ENCODE assay signal across 9 cellular contexts in the genomic region with DNA sequence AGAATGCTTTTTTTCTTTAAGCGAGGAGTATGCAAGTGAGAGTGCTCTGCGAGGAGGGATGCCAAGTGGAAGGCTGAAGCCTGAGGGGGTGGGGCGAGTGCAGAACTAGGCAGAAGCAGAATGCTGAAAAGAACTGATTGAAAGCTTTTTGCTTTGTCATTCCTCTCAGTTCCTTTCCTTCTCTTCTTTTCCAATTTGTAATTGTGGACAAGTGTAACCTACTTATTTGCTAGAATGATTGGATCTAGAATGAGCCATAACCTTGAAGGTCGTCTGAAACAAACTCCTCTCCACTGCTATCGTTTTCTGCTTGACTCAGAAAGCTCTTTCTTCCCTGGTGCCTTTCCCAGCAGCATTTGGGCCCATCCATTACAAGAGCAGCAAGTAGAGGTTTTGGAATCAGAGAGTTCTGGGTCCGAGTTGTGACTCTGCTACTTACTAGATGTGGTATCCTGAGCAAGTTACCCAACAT.
DNase-seq lines count a peak whose midpoint lies in the region; ATAC-seq lines count a peak whose summit lies in the region.
"Had no signal": no experiment of that assay in that cellular context is flagged by ENCODE, and none has a peak within 500 bp of the region (broad histone marks: within the 10 kb centered on the region; RNA-seq: fewer than 3 reads in every experiment).

No MANE protein-coding gene starts in this region.

- peak overlapping the region; percentile 77 for H3K27ac ChIP-seq in stomach smooth muscle (ENCODE audit: low read length)
- H3K27ac ChIP-seq: epithelial cell of prostate had no signal

- H3K4me1 ChIP-seq in stomach smooth muscle (ENCODE audit: control insufficient read depth, insufficient read depth, low read length): peaks cover 35% of the 10 kb centered on the region

- no peaks in the 10 kb centered on the region for H3K27me3 ChIP-seq in stomach smooth muscle (ENCODE audit: control insufficient read depth in 1 of 2, insufficient read depth in 2 of 2, low read length in 2 of 2)

- peaks cover 29% of the 10 kb centered on the region for H3K36me3 Mint-ChIP-seq in activated CD8-positive, alpha-beta memory T cell treated with anti-CD3 and anti-CD28 coated beads, Interleukin-2, amount 10 ng/mL, durations not matched to agents 7 days and 5 days
- peaks cover 68% of the 10 kb centered on the region for H3K36me3 Mint-ChIP-seq in activated naive CD8-positive, alpha-beta T cell treated with anti-CD3 and anti-CD28 coated beads for 36 hours

- no peak for ATAC-seq in activated CD8-positive, alpha-beta memory T cell treated with anti-CD3 and anti-CD28 coated beads, Interleukin-2, amount 10 ng/mL, durations not matched to agents 7 days and 5 days
- no peak for ATAC-seq in GM18519 (IDR thresholded peaks at IDR 0.05; ENCODE audit: low FRiP score, unreplicated experiment)

- no peak overlapping the region for H3K9ac ChIP-seq in stomach smooth muscle (ENCODE audit: low read length in 2 of 2)

- CTCF ChIA-PET in activated CD8-positive, alpha-beta memory T cell treated with anti-CD3 and anti-CD28 coated beads, Interleukin-2, amount 10 ng/mL, durations not matched to agents 7 days and 5 days (lab: Charles Lee): interaction anchor here (0.7 to 1.3 kb wide), 2 partner anchors 8 to 442 kb away, joined by 3 to 4 read pairs; no protein-coding TSS in a partner anchor

- peak overlapping the region; percentile 87 for H3K27ac Mint-ChIP-seq in activated CD8-positive, alpha-beta memory T cell treated with anti-CD3 and anti-CD28 coated beads, Interleukin-2, amount 10 ng/mL, durations not matched to agents 7 days and 5 days
- peak overlapping the region; percentile 99 for H3K27ac Mint-ChIP-seq in activated naive CD8-positive, alpha-beta T cell treated with anti-CD3 and anti-CD28 coated beads for 36 hours

- no peaks in the 10 kb centered on the region for H3K9me3 ChIP-seq in stomach smooth muscle (ENCODE audit: control insufficient read depth in 2 of 2, low read length in 2 of 2)

- H3K9me3 Mint-ChIP-seq in activated CD8-positive, alpha-beta memory T cell treated with anti-CD3 and anti-CD28 coated beads, Interleukin-2, amount 10 ng/mL, durations not matched to agents 7 days and 5 days (ENCODE audit: low read depth): no peaks in the 10 kb centered on the region
- H3K9me3 Mint-ChIP-seq in activated naive CD8-positive, alpha-beta T cell treated with anti-CD3 and anti-CD28 coated beads for 36 hours: peaks cover 2% of the 10 kb centered on the region

- peaks cover 52% of the 10 kb centered on the region for H3K4me1 Mint-ChIP-seq in activated CD8-positive, alpha-beta memory T cell treated with anti-CD3 and anti-CD28 coated beads, Interleukin-2, amount 10 ng/mL, durations not matched to agents 7 days and 5 days
- H3K4me1 Mint-ChIP-seq in activated naive CD8-positive, alpha-beta T cell treated with anti-CD3 and anti-CD28 coated beads for 36 hours: peaks cover 47% of the 10 kb centered on the region

- no peak for DNase-seq in activated CD8-positive, alpha-beta memory T cell treated with anti-CD3 and anti-CD28 coated beads, Interleukin-2, amount 10 ng/mL, durations not matched to agents 7 days and 5 days
- DNase-seq in activated CD8-positive, alpha-beta memory T cell treated with anti-CD3 and anti-CD28 coated beads, Interleukin-2, amount 50 U/mL, for 48 hours: no peak
- no peak for DNase-seq in activated naive CD8-positive, alpha-beta T cell treated with anti-CD3 and anti-CD28 coated beads for 36 hours
- peak; percentile 58 for DNase-seq in iPS DF 4.7 (ENCODE audit: extremely low read depth, low spot score)
- DNase-seq in UCSD-AML1 (lab: John Stamatoyannopoulos, UW; ENCODE audit: unreplicated experiment): no peak
- no peak for DNase-seq in GM19238 (ENCODE audit: insufficient read length, low spot score)

- peaks cover 0 to 2% of the 10 kb centered on the region in 2 donors for H3K36me3 ChIP-seq in stomach smooth muscle (ENCODE audit: control insufficient read depth in 2 of 2, insufficient read depth in 2 of 2, low read length in 2 of 2)

- H3K4me3 ChIP-seq in stomach smooth muscle (ENCODE audit: low read length in 2 of 2): peak overlapping the region in 1 of 2 donors; percentile 8

- H3K27me3 Mint-ChIP-seq in activated CD8-positive, alpha-beta memory T cell treated with anti-CD3 and anti-CD28 coated beads, Interleukin-2, amount 10 ng/mL, durations not matched to agents 7 days and 5 days: no peaks in the 10 kb centered on the region
- H3K27me3 Mint-ChIP-seq in activated naive CD8-positive, alpha-beta T cell treated with anti-CD3 and anti-CD28 coated beads for 36 hours: no peaks in the 10 kb centered on the region

- peak overlapping the region; percentile 65 for H3K4me3 Mint-ChIP-seq in activated CD8-positive, alpha-beta memory T cell treated with anti-CD3 and anti-CD28 coated beads, Interleukin-2, amount 10 ng/mL, durations not matched to agents 7 days and 5 days
- peak overlapping the region; percentile 40 for H3K4me3 Mint-ChIP-seq in activated naive CD8-positive, alpha-beta T cell treated with anti-CD3 and anti-CD28 coated beads for 36 hours
